24 cellular contexts compared by ENCODE assay signal in genomic region chr6:107818272-107818671, GRCh38. TPM values are rescaled to one million over a fixed set of nuclear protein-coding genes. Genes with fewer than 3 reads are reported as not detected.
DNase-seq lines count a peak whose midpoint lies in the region; ATAC-seq and TF ChIP-seq lines count a peak whose summit lies in the region.
"Had no signal": no experiment of that assay in that cellular context is flagged by ENCODE, and none has a peak within 500 bp of the region (broad histone marks: within the 10 kb centered on the region; RNA-seq: fewer than 3 reads in every experiment).

No MANE protein-coding gene starts in this region.

- H3K9me3 ChIP-seq in esophagus squamous epithelium, result no peaks in the 10 kb centered on the region
- H3K9me3 ChIP-seq: left ventricle myocardium inferior, sigmoid colon, SK-N-SH, upper lobe of left lung had no signal

- TF ChIP-seq CTCF in esophagus squamous epithelium (IDR thresholded peaks at IDR 0.05), result no peak

- H3K4me1 ChIP-seq in esophagus squamous epithelium, result peaks cover 4 to 31% (median 13%) of the 10 kb centered on the region in 3 donors

- H3K4me3 Mint-ChIP-seq in T-cell, result peak overlapping the region; percentile 6 to 96 (median 48)
- peak overlapping the region; percentile 80 for H3K4me3 Mint-ChIP-seq in stimulated activated effector memory CD8-positive, alpha-beta T cell treated with anti-CD3 and anti-CD28 coated beads, Interleukin-12 subunit alpha, Interleukin-12 subunit beta, amount 100 ng/mL, for 72 hours
- H3K4me3 Mint-ChIP-seq: CD14-positive monocyte, mesothelial cell of epicardium, nephron had no signal

- ATAC-seq in activated naive CD4-positive, alpha-beta T cell treated with anti-CD3 and anti-CD28 coated beads, Interleukin-2, amount 50 U/mL, for 72 hours, result no peak
- no peak for ATAC-seq in T-cell (replicated peaks in 1 of 4)
- no peak for ATAC-seq in stimulated activated effector memory CD8-positive, alpha-beta T cell treated with anti-CD3 and anti-CD28 coated beads, Interleukin-12 subunit alpha, Interleukin-12 subunit beta, amount 100 ng/mL, for 72 hours
- no peak for ATAC-seq in HG02610 (IDR thresholded peaks at IDR 0.05; ENCODE audit: unreplicated experiment)
- ATAC-seq: esophagus mucosa had no signal

- no peak overlapping the region for H3K27ac ChIP-seq in esophagus squamous epithelium
- H3K27ac ChIP-seq: coronary artery, left ventricle myocardium inferior, sigmoid colon, upper lobe of left lung, WERI-Rb-1 had no signal

- peak overlapping the region; percentile 96 to 100 for H3K27ac Mint-ChIP-seq in activated naive CD4-positive, alpha-beta T cell treated with anti-CD3 and anti-CD28 coated beads, Interleukin-2, amount 50 U/mL, for 72 hours
- H3K27ac Mint-ChIP-seq in T-cell, result peak overlapping the region; percentile 96 to 97
- no peak overlapping the region for H3K27ac Mint-ChIP-seq in stimulated activated effector memory CD8-positive, alpha-beta T cell treated with anti-CD3 and anti-CD28 coated beads, Interleukin-12 subunit alpha, Interleukin-12 subunit beta, amount 100 ng/mL, for 72 hours
- H3K27ac Mint-ChIP-seq: CD14-positive monocyte, mesothelial cell of epicardium had no signal

- no peak for TF ChIP-seq POLR2A in esophagus squamous epithelium (IDR thresholded peaks at IDR 0.05)

- H3K27me3 Mint-ChIP-seq in T-cell, result no peaks in the 10 kb centered on the region

- 75 to 93% methylated on average over 1 of the region's 1 CpG for WGBS in esophagus squamous epithelium, 2 donors

- peaks cover 0 to 13% of the 10 kb centered on the region in 2 donors for H3K36me3 Mint-ChIP-seq in activated naive CD4-positive, alpha-beta T cell treated with anti-CD3 and anti-CD28 coated beads, Interleukin-2, amount 50 U/mL, for 72 hours
- peaks cover 42% of the 10 kb centered on the region for H3K36me3 Mint-ChIP-seq in T-cell
- H3K36me3 Mint-ChIP-seq in stimulated activated effector memory CD8-positive, alpha-beta T cell treated with anti-CD3 and anti-CD28 coated beads, Interleukin-12 subunit alpha, Interleukin-12 subunit beta, amount 100 ng/mL, for 72 hours, result peaks cover 4% of the 10 kb centered on the region
- H3K36me3 Mint-ChIP-seq: CD14-positive monocyte, mesothelial cell of epicardium had no signal

- no peak for DNase-seq in activated naive CD4-positive, alpha-beta T cell treated with anti-CD3 and anti-CD28 coated beads, Interleukin-2, amount 50 U/mL, for 72 hours (ENCODE audit: low spot score in 2 of 2)
- no peak for DNase-seq in activated naive CD4-positive, alpha-beta T cell treated with anti-CD3 and anti-CD28 coated beads, Interleukin-2, amount 50 U/mL, for 16 hours
- DNase-seq in T-cell (no peak), fibroblast of peridontal ligament (ENCODE audit: extremely low read depth) (peak; percentile 5), esophagus squamous epithelium (lab: John Stamatoyannopoulos, UW) (no peak), SKM-1 treated with dmso at 0.1 percent for 144 hours (lab: John Stamatoyannopoulos, UW; ENCODE audit: unreplicated experiment) (no peak)
- DNase-seq in stimulated activated effector memory CD8-positive, alpha-beta T cell treated with anti-CD3 and anti-CD28 coated beads, Interleukin-12 subunit alpha, Interleukin-12 subunit beta, amount 100 ng/mL, for 72 hours (ENCODE audit: low spot score in 2 of 2), result no peak
- DNase-seq: DMS153; hypothalamus; left ventricle myocardium inferior; NCI-H1105; NCI-H1930; NCI-H2227 treated with DMSO at 0.1 percent for 48 hours; sigmoid colon; SK-N-SH; stimulated activated CD4-positive, alpha-beta T cell treated with anti-CD3 and anti-CD28 coated beads, Interleukin-15, amount 100 ng/mL, for 24 hours; upper lobe of left lung had no signal

- H3K4me3 ChIP-seq in esophagus squamous epithelium, result no peak overlapping the region
- H3K4me3 ChIP-seq: coronary artery, left ventricle myocardium inferior, sigmoid colon, upper lobe of left lung had no signal

- CTCF ChIA-PET in T-cell (lab: Charles Lee), result interaction anchor here (0.6 to 1.8 kb wide), 8 partner anchors 22 to 106 kb away, joined by 3 to 11 read pairs (median 3); no protein-coding TSS in a partner anchor

- peaks cover 80 to 85% (median 81%) of the 10 kb centered on the region in 3 donors for H3K4me1 Mint-ChIP-seq in T-cell
- peaks cover 75% of the 10 kb centered on the region for H3K4me1 Mint-ChIP-seq in stimulated activated effector memory CD8-positive, alpha-beta T cell treated with anti-CD3 and anti-CD28 coated beads, Interleukin-12 subunit alpha, Interleukin-12 subunit beta, amount 100 ng/mL, for 72 hours

- POLR2A ChIA-PET in T-cell (lab: Charles Lee), result interaction anchor here in 1 of 2 donors (0.6 to 1.2 kb wide), 4 partner anchors 12 to 93 kb away, joined by 3 to 5 read pairs (median 3); no protein-coding TSS in a partner anchor

- intact Hi-C loops in esophagus squamous epithelium (cut with DNase I), result no loop called here

- H3K9me3 Mint-ChIP-seq in activated naive CD4-positive, alpha-beta T cell treated with anti-CD3 and anti-CD28 coated beads, Interleukin-2, amount 50 U/mL, for 72 hours, result no peaks in the 10 kb centered on the region
- H3K9me3 Mint-ChIP-seq in T-cell, result no peaks in the 10 kb centered on the region
- no peaks in the 10 kb centered on the region for H3K9me3 Mint-ChIP-seq in stimulated activated effector memory CD8-positive, alpha-beta T cell treated with anti-CD3 and anti-CD28 coated beads, Interleukin-12 subunit alpha, Interleukin-12 subunit beta, amount 100 ng/mL, for 72 hours
- H3K9me3 Mint-ChIP-seq: mesothelial cell of epicardium, nephron had no signal

- H3K36me3 ChIP-seq in esophagus squamous epithelium, result no peaks in the 10 kb centered on the region
- H3K36me3 ChIP-seq: left ventricle myocardium inferior, sigmoid colon, upper lobe of left lung, WERI-Rb-1 had no signal

- peaks cover 0 to 25% (median 2%) of the 10 kb centered on the region in 4 donors for H3K27me3 ChIP-seq in esophagus squamous epithelium
- H3K27me3 ChIP-seq: sigmoid colon, upper lobe of left lung had no signal

RNA-seq across cellular contexts. Expression of gene SCML4, which starts 5.8 kb away (rescaled TPM):
- total RNA-seq in activated naive CD4-positive, alpha-beta T cell treated with anti-CD3 and anti-CD28 coated beads, Interleukin-2, amount 50 U/mL, for 72 hours, result 10 to 100 TPM in 1 of 2 donors, 1 to 10 TPM in 1; 5.2 to 11.7 TPM
- total RNA-seq in T-cell (100 to 1,000 TPM in 1 of 5 donors, 10 to 100 TPM in 4; 71.4 to 106 (median 82.3) TPM), esophagus squamous epithelium (1 to 10 TPM in 2 of 4 donors, under 1 TPM in 1, not detected in 1; 0.44 to 5.7 (median 2.9) TPM)
- total RNA-seq: mesothelial cell of epicardium had no signal

Comparison
In these comparisons a context has a peak if more than half of its experiments do, and no peak if none do; other contexts are left out.
1. RNA of gene SCML4, which starts 5.8 kb away (total RNA-seq): 71.4 to 106 TPM in T-cell; 5.2 to 11.7 TPM in activated naive CD4-positive, alpha-beta T cell treated with anti-CD3 and anti-CD28 coated beads, Interleukin-2, amount 50 U/mL, for 72 hours and 0.44 to 5.7 TPM in esophagus squamous epithelium; every median in the first group is over 4 times any median in the second.